In genomic region chr20:5531318-5532081, GRCh38 we compare ENCODE assay signal across 1 cellular context.
TF ChIP-seq lines count a peak whose summit lies in the region.

No MANE protein-coding gene starts in this region.

TF ChIP-seq in HepG2, 621 proteins besides CTCF, POLR2A, EP300 and RAD21 (continued from another document and continues in another):
- no peak for TF ChIP-seq PRDM10 (CRISPR knock-in tag; IDR thresholded peaks at IDR 0.05; ENCODE audit: low read depth)
- no peak for TF ChIP-seq ZNF577 (CRISPR knock-in tag; IDR thresholded peaks at IDR 0.05; ENCODE audit: borderline replicate concordance, low read depth)
- 0 out of 2 replicates have a peak, but pooled peaks have one; percentile 14 for TF ChIP-seq IKZF5 (CRISPR knock-in tag; IDR thresholded peaks at IDR 0.05)
- no peak for TF ChIP-seq ATF3 (CRISPR knock-in tag; IDR thresholded peaks at IDR 0.05)
- TF ChIP-seq PLRG1 (conservative IDR thresholded peaks at IDR 0.05) = no peak
- peak; percentile 31; the same call in 1 of the 2 replicates for TF ChIP-seq MEIS1 (CRISPR knock-in tag; IDR thresholded peaks at IDR 0.05; ENCODE audit: borderline replicate concordance)
- TF ChIP-seq HMGXB3 (CRISPR knock-in tag; IDR thresholded peaks at IDR 0.05; ENCODE audit: borderline replicate concordance) = peak; percentile 49; the same call in 1 of the 2 replicates
- 0 out of 4 replicates have a peak, but pooled peaks of 1 of the 2 experiments have one; percentile 9 for TF ChIP-seq HMGXB4 (CRISPR knock-in tag; IDR thresholded peaks at IDR 0.05; ENCODE audit: borderline replicate concordance in 1 of 2, low read depth in 1 of 2)
- no peak for TF ChIP-seq ZNF281 (CRISPR knock-in tag; IDR thresholded peaks at IDR 0.05; ENCODE audit: borderline replicate concordance)
- no peak for TF ChIP-seq ZNF446 (CRISPR knock-in tag; IDR thresholded peaks at IDR 0.05)
- TF ChIP-seq AHR (CRISPR knock-in tag; IDR thresholded peaks at IDR 0.05) = no peak
- TF ChIP-seq TFDP2 (CRISPR knock-in tag; IDR thresholded peaks at IDR 0.05) = no peak
- TF ChIP-seq GATAD2A (CRISPR knock-in tag; IDR thresholded peaks at IDR 0.05) = 0 out of 2 replicates have a peak, but pooled peaks have one; percentile 17
- no peak for TF ChIP-seq POGZ (CRISPR knock-in tag; IDR thresholded peaks at IDR 0.05)
- no peak for TF ChIP-seq MTA3 (CRISPR knock-in tag; IDR thresholded peaks at IDR 0.05)
- TF ChIP-seq ATAD3A (CRISPR knock-in tag; IDR thresholded peaks at IDR 0.05) = peak; percentile 68; the same call in 1 of the 2 replicates
- TF ChIP-seq XBP1 (CRISPR knock-in tag; IDR thresholded peaks at IDR 0.05) = no peak
- no peak for TF ChIP-seq ISX (CRISPR knock-in tag; conservative IDR thresholded peaks at IDR 0.05)
- TF ChIP-seq PBX3 (CRISPR knock-in tag; IDR thresholded peaks at IDR 0.05; ENCODE audit: borderline replicate concordance) = no peak
- no peak for TF ChIP-seq ZNF225 (CRISPR knock-in tag; IDR thresholded peaks at IDR 0.05)
- no peak for TF ChIP-seq MTF2 (CRISPR knock-in tag; IDR thresholded peaks at IDR 0.05; ENCODE audit: borderline replicate concordance)
- no peak for TF ChIP-seq HNF1B (CRISPR knock-in tag; IDR thresholded peaks at IDR 0.05)
- TF ChIP-seq PRDM4 (CRISPR knock-in tag; IDR thresholded peaks at IDR 0.05; ENCODE audit: borderline replicate concordance) = no peak
- no peak for TF ChIP-seq ZNF256 (CRISPR knock-in tag; conservative IDR thresholded peaks at IDR 0.05)
- TF ChIP-seq ZNF235 (CRISPR knock-in tag; IDR thresholded peaks at IDR 0.05; ENCODE audit: borderline replicate concordance) = no peak
- peak; percentile 54; the same call in 1 of the 2 replicates for TF ChIP-seq GABPB1 (CRISPR knock-in tag; IDR thresholded peaks at IDR 0.05)
- TF ChIP-seq KLF9 (CRISPR knock-in tag; IDR thresholded peaks at IDR 0.05; ENCODE audit: low read depth) = no peak
